14 cellular contexts compared by ENCODE assay signal in genomic region chr15:90375071-90375470, GRCh38. TPM values are rescaled to one million over a fixed set of nuclear protein-coding genes. Genes with fewer than 3 reads are reported as not detected.
DNase-seq lines count a peak whose midpoint lies in the region; ATAC-seq, FAIRE-seq and TF ChIP-seq lines count a peak whose summit lies in the region.
"Had no signal": no experiment of that assay in that cellular context is flagged by ENCODE, and none has a peak within 500 bp of the region (broad histone marks: within the 10 kb centered on the region; RNA-seq: fewer than 3 reads in every experiment).

No MANE protein-coding gene starts in this region.

- no peaks in the 10 kb centered on the region for H3K9me1 ChIP-seq in IMR-90 (ENCODE audit: insufficient read depth, low read length)
- H3K9me1 ChIP-seq in K562 (ENCODE audit: control insufficient read depth, insufficient read depth, low read length): no peaks in the 10 kb centered on the region

- no peak for FAIRE-seq in K562 (lab: Jason Lieb, UNC)
- FAIRE-seq: A204.1, GM19239 had no signal

- no peak overlapping the region for H3K18ac ChIP-seq in IMR-90 (ENCODE audit: low read depth, low read length)

- H3K4me2 ChIP-seq in IMR-90 (ENCODE audit: low read depth, low read length) (no peak overlapping the region), K562 (ENCODE audit: insufficient read depth, low read length) (no peak overlapping the region)

- H3K27ac ChIP-seq in IMR-90 (ENCODE audit: insufficient read depth, low read length) (no peak overlapping the region), K562 (ENCODE audit: extremely low read depth, low read depth, low read length) (no peak overlapping the region), vagina (no peak overlapping the region)

- CTCF ChIA-PET in IMR-90 (lab: Yijun Ruan, JAX): no interaction called here
- CTCF ChIA-PET in K562 (lab: Yijun Ruan, JAX; ENCODE audit: low intra/inter-chr PET ratio): no interaction called here

- H4K20me1 ChIP-seq in IMR-90 (ENCODE audit: insufficient read depth, low read length) (no peaks in the 10 kb centered on the region), K562 (replicated peaks; ENCODE audit: control insufficient read depth, insufficient read depth, low read length) (no peaks in the 10 kb centered on the region)

- no peak overlapping the region for H2BK20ac ChIP-seq in IMR-90 (ENCODE audit: low read depth, low read length)

- peaks cover 22% of the 10 kb centered on the region for H3K4me1 Mint-ChIP-seq in activated T-cell treated with anti-CD3 and anti-CD28 coated beads, Interleukin-2, amount 50 U/mL, for 72 hours (ENCODE audit: low read depth)
- H3K4me1 Mint-ChIP-seq in activated T-cell treated with anti-CD3 and anti-CD28 coated beads, Interleukin-2, amount 50 U/mL, for 24 hours (ENCODE audit: low read depth): peaks cover 47% of the 10 kb centered on the region
- H3K4me1 Mint-ChIP-seq: H9 had no signal

- TF ChIP-seq EP300 in K562 (IDR thresholded peaks at IDR 0.05; ENCODE audit: low read length): no peak

- no peaks in the 10 kb centered on the region for H3K27me3 ChIP-seq in IMR-90 (ENCODE audit: control insufficient read depth, insufficient read depth, low read length)
- H3K27me3 ChIP-seq in K562 (ENCODE audit: control insufficient read depth in 2 of 2, insufficient read depth in 2 of 2, low read length in 2 of 2): no peaks in the 10 kb centered on the region
- no peaks in the 10 kb centered on the region for H3K27me3 ChIP-seq in vagina

- peaks cover 2 to 17% of the 10 kb centered on the region in 2 donors for H3K9me3 Mint-ChIP-seq in activated T-cell treated with anti-CD3 and anti-CD28 coated beads, Interleukin-2, amount 50 U/mL, for 72 hours
- H3K9me3 Mint-ChIP-seq in activated T-cell treated with anti-CD3 and anti-CD28 coated beads, Interleukin-2, amount 50 U/mL, for 24 hours: peaks cover 30% of the 10 kb centered on the region

- H4K8ac ChIP-seq in IMR-90 (ENCODE audit: low read depth in 2 of 2, low read length in 2 of 2): no peak overlapping the region

- H3K4me3 ChIP-seq in IMR-90 (ENCODE audit: insufficient read depth, low read depth, low read length) (no peak overlapping the region), K562 (no peak overlapping the region), vagina (no peak overlapping the region)

- no peak overlapping the region for H3K4ac ChIP-seq in IMR-90 (ENCODE audit: low read depth, low read length)

- H3K27ac Mint-ChIP-seq in activated T-cell treated with anti-CD3 and anti-CD28 coated beads, Interleukin-2, amount 50 U/mL, for 72 hours: peak overlapping the region; percentile 63
- no peak overlapping the region for H3K27ac Mint-ChIP-seq in activated T-cell treated with anti-CD3 and anti-CD28 coated beads, Interleukin-2, amount 50 U/mL, for 24 hours
- H3K27ac Mint-ChIP-seq: H9 had no signal

- H2BK120ac ChIP-seq in IMR-90 (ENCODE audit: low read depth, low read length): no peak overlapping the region

- H3K9me3 ChIP-seq in IMR-90 (ENCODE audit: control insufficient read depth, insufficient read depth, low read length): peaks cover 8% of the 10 kb centered on the region
- H3K9me3 ChIP-seq in K562 (replicated peaks; ENCODE audit: control insufficient read depth, insufficient read depth, low read depth, low read length): peaks cover 7% of the 10 kb centered on the region
- no peaks in the 10 kb centered on the region for H3K9me3 ChIP-seq in vagina

- no peak overlapping the region for H2BK5ac ChIP-seq in IMR-90 (ENCODE audit: low read depth, low read length, poor library complexity, severe bottlenecking)

- in situ Hi-C loops in IMR-90 (cut with MboI; ENCODE audit: low sequenced_read_pairs) (no loop called here), K562 (cut with MboI) (no loop called here)

- TF ChIP-seq CTCF in IMR-90 (conservative IDR thresholded peaks at IDR 0.05; ENCODE audit: low read depth, low read length) (no peak), K562 (IDR thresholded peaks at IDR 0.05 in 2 of 3, conservative IDR thresholded peaks at IDR 0.05 in 1 of 3; ENCODE audit: insufficient read depth in 2 of 3, low read depth in 1 of 3, low read length in 3 of 3) (no peak), vagina (IDR thresholded peaks at IDR 0.05) (no peak)

- no peaks in the 10 kb centered on the region for H3K79me1 ChIP-seq in IMR-90 (ENCODE audit: low read depth in 1 of 2, low read length in 2 of 2)

- H3K9ac ChIP-seq in IMR-90 (ENCODE audit: low read depth, low read length) (no peak overlapping the region), K562 (ENCODE audit: insufficient read depth in 1 of 2, low read depth in 2 of 2, low read length in 2 of 2) (no peak overlapping the region)

- TF ChIP-seq POLR2A in IMR-90 (IDR thresholded peaks at IDR 0.05; ENCODE audit: low read depth, low read length) (no peak), K562 (conservative IDR thresholded peaks at IDR 0.05) (no peak), vagina (IDR thresholded peaks at IDR 0.05) (no peak)

- no peak overlapping the region for H4K91ac ChIP-seq in IMR-90 (ENCODE audit: insufficient read depth, low read depth, low read length)

- peaks cover 25 to 30% of the 10 kb centered on the region in 2 donors for H3K36me3 Mint-ChIP-seq in activated T-cell treated with anti-CD3 and anti-CD28 coated beads, Interleukin-2, amount 50 U/mL, for 72 hours (ENCODE audit: insufficient read depth in 2 of 2)
- peaks cover 17% of the 10 kb centered on the region for H3K36me3 Mint-ChIP-seq in activated T-cell treated with anti-CD3 and anti-CD28 coated beads, Interleukin-2, amount 50 U/mL, for 24 hours (ENCODE audit: low read depth)
- H3K36me3 Mint-ChIP-seq: CD4-positive, CD25-positive, alpha-beta regulatory T cell had no signal

- BruUV-seq in IMR-90 (replicated peaks; lab: Mats Ljungman, UMichigan): no TSS peak
- BruUV-seq in K562 (replicated peaks; lab: Mats Ljungman, UMichigan): no TSS peak

- H3K4me3 Mint-ChIP-seq in activated T-cell treated with anti-CD3 and anti-CD28 coated beads, Interleukin-2, amount 50 U/mL, for 72 hours: no peak overlapping the region
- no peak overlapping the region for H3K4me3 Mint-ChIP-seq in activated T-cell treated with anti-CD3 and anti-CD28 coated beads, Interleukin-2, amount 50 U/mL, for 24 hours
- H3K4me3 Mint-ChIP-seq: H9 had no signal

- H3K23ac ChIP-seq in IMR-90 (ENCODE audit: low read depth, low read length): no peak overlapping the region

- H2AK5ac ChIP-seq in IMR-90 (ENCODE audit: low read depth, low read length): no peak overlapping the region

- intact Hi-C loops in IMR-90 (cut with micrococcal nuclease): no loop called here
- intact Hi-C loops in K562 (cut with micrococcal nuclease): no loop called here
- intact Hi-C loops in vagina (cut with DNase I): no loop called here
- intact Hi-C loops in posterior vena cava (cut with DNase I): no loop called here

- H3K36me3 ChIP-seq in IMR-90 (ENCODE audit: control insufficient read depth, insufficient read depth, low read length) (no peaks in the 10 kb centered on the region), K562 (ENCODE audit: control insufficient read depth, insufficient read depth, low read length) (no peaks in the 10 kb centered on the region), vagina (no peaks in the 10 kb centered on the region)

- no CpG with 5 or more reads among the region's 7 CpGs for WGBS in IMR-90 (ENCODE audit: extremely low coverage in 2 of 2, insufficient read length in 1 of 2), 2 experiments
- 53% methylated on average over 7 of the region's 7 CpGs for WGBS in K562 (ENCODE audit: insufficient coverage, low coverage, missing lambda C conversion rate)

- dilution Hi-C loops in IMR-90 (cut with HindIII; ENCODE audit: low sequenced_read_pairs, unreplicated experiment): no loop called here

- no peak for ATAC-seq in activated T-cell treated with anti-CD3 and anti-CD28 coated beads, Interleukin-2, amount 50 U/mL, for 72 hours (replicated peaks in 1 of 2)
- ATAC-seq in IMR-90 (ENCODE audit: low read depth) (no peak), K562 (no peak)

- H4K5ac ChIP-seq in IMR-90 (ENCODE audit: low read depth, low read length): no peak overlapping the region

- H3K56ac ChIP-seq in IMR-90 (ENCODE audit: extremely low read depth, insufficient read depth, low read length): no peak overlapping the region

- H3K4me1 ChIP-seq in IMR-90 (ENCODE audit: control insufficient read depth, insufficient read depth, low read length) (no peaks in the 10 kb centered on the region), K562 (replicated peaks in 1 of 2; ENCODE audit: control insufficient read depth in 2 of 2, insufficient read depth in 2 of 2, low read length in 2 of 2) (no peaks in the 10 kb centered on the region), vagina (peaks cover 4% of the 10 kb centered on the region)

- H3K79me2 ChIP-seq in K562 (ENCODE audit: control insufficient read depth, insufficient read depth, low read length): no peaks in the 10 kb centered on the region

- H3K27me3 Mint-ChIP-seq in activated T-cell treated with anti-CD3 and anti-CD28 coated beads, Interleukin-2, amount 50 U/mL, for 72 hours (ENCODE audit: low read depth): no peaks in the 10 kb centered on the region
- no peaks in the 10 kb centered on the region for H3K27me3 Mint-ChIP-seq in activated T-cell treated with anti-CD3 and anti-CD28 coated beads, Interleukin-2, amount 50 U/mL, for 24 hours

- H2BK15ac ChIP-seq in IMR-90 (ENCODE audit: low read depth, low read length): no peak overlapping the region

- H3K14ac ChIP-seq in IMR-90 (replicated peaks; ENCODE audit: low read depth, low read length): no peak overlapping the region

- TF ChIP-seq RAD21 in IMR-90 (IDR thresholded peaks at IDR 0.05; ENCODE audit: low read length) (no peak), K562 (CRISPR knock-in tag; conservative IDR thresholded peaks at IDR 0.05 in 1 of 2, IDR thresholded peaks at IDR 0.05 in 1 of 2) (no peak)

- DNase-seq in activated T-cell treated with anti-CD3 and anti-CD28 coated beads, Interleukin-2, amount 50 U/mL, for 72 hours: no peak
- no peak for DNase-seq in activated T-cell treated with anti-CD3 and anti-CD28 coated beads, Interleukin-2, amount 50 U/mL, for 24 hours
- DNase-seq in IMR-90 (no peak), K562 (ENCODE audit: extremely low read depth in 1 of 4, low spot score in 3 of 4) (no peak), superior temporal gyrus (ENCODE audit: extremely low spot score) (no peak), vagina (ENCODE audit: extremely low spot score in 2 of 2) (no peak), posterior vena cava (ENCODE audit: low spot score) (no peak)
- DNase-seq: CD4-positive, CD25-positive, alpha-beta regulatory T cell; DMS53; GF-D8; GOT3; H9 had no signal

- POLR2A ChIA-PET in IMR-90 (lab: Charles Lee; ENCODE audit: unreplicated experiment): no interaction called here
- POLR2A ChIA-PET in K562 (lab: Yijun Ruan, JAX): interaction anchor here (1.0 to 1.2 kb wide), 3 partner anchors 13 to 18 kb away, joined by 3 to 4 read pairs (median 4); partner anchors contain the start of gene IQGAP1

- no peak overlapping the region for H2AFZ ChIP-seq in IMR-90 (replicated peaks; ENCODE audit: low read length, poor library complexity)
- H2AFZ ChIP-seq in K562 (ENCODE audit: low read depth, low read length): no peak overlapping the region

- H2AK9ac ChIP-seq in IMR-90 (replicated peaks; ENCODE audit: low read depth, low read length, poor library complexity): no peak overlapping the region

RNA-seq across cellular contexts. Expression of gene IQGAP1, which starts 13.0 kb away (rescaled TPM):
- 100 to 1,000 TPM; 177 to 184 TPM for total RNA-seq in activated T-cell treated with anti-CD3 and anti-CD28 coated beads, Interleukin-2, amount 50 U/mL, for 72 hours
- total RNA-seq in IMR-90 (2012; rRNA removed) (207 and 246 TPM in 2 replicates), K562 (2014; rRNA removed) (67.1 and 76.0 TPM in 2 replicates), K562 (2014; rRNA removed; fragmentation: Illumina TruSeq; extraction: Trizol) (81.0 and 96.7 TPM in 2 replicates), K562 (2015; rRNA removed; fragmentation: Illumina TruSeq; extraction: Trizol) (143 and 150 TPM in 2 replicates), K562 (2021) (59.6 and 63.9 TPM in 2 replicates), vagina (261 TPM), posterior vena cava (100 to 1,000 TPM; 216 to 265 TPM)
- polyA plus RNA-seq in IMR-90 (2012; rRNA removed) (87.5 and 93.4 TPM in 2 replicates), K562 (2011; rRNA removed) (71.8 and 77.7 TPM in 2 replicates), K562 (2014; fragmentation: Illumina TruSeq; extraction: Trizol) (116 and 125 TPM in 2 replicates), K562 (2014; fragmentation: Nextera tagmentation; extraction: Ambion mirVana) (10 to 100 TPM; 37.6 to 38.7 TPM), K562 (2014; rRNA removed) (68.7 and 79.2 TPM in 2 replicates)
- 9.1 and 14.9 TPM in 2 replicates for polyA plus RNA-seq in IMR-90 (2012; cell fraction: cytosol; rRNA removed)
- polyA plus RNA-seq in IMR-90 (2012; cell fraction: nucleus; rRNA removed; ENCODE audit: low replicate concordance): 41.3 and 240 TPM in 2 replicates
- total RNA-seq in K562 (2011; cell fraction: chromatin; rRNA removed; ENCODE audit: low replicate concordance): 115 and 218 TPM in 2 replicates
- 41.1 and 55.2 TPM in 2 replicates for total RNA-seq in K562 (2011; cell fraction: nucleolus; rRNA removed)
- 77.8 and 117 TPM in 2 replicates for total RNA-seq in K562 (2011; cell fraction: nucleoplasm; rRNA removed)
- polyA plus RNA-seq in K562 (2011; cell fraction: cytosol; rRNA removed): 29.0 and 29.2 TPM in 2 replicates
- polyA plus RNA-seq in K562 (2011; cell fraction: nucleus; rRNA removed): 69.9 and 288 TPM in 2 replicates
- 56.8 and 73.8 TPM in 2 replicates for polyA plus RNA-seq in K562 (2012)
- 235 and 252 TPM in 2 replicates for polyA minus RNA-seq in K562 (2011; rRNA and poly(A)+ RNA removed)
- polyA minus RNA-seq in K562 (2011; cell fraction: cytosol; rRNA and poly(A)+ RNA removed): 46.9 and 64.3 TPM in 2 replicates
- polyA minus RNA-seq in K562 (2011; cell fraction: nucleus; rRNA and poly(A)+ RNA removed): 69.3 and 393 TPM in 2 replicates

RNA-seq across cellular contexts. Expression of gene ZNF774, which starts 23.0 kb away (rescaled TPM):
- 1 to 10 TPM in 1 of 2 donors, under 1 TPM in 1; 0.60 to 2.7 TPM for total RNA-seq in activated T-cell treated with anti-CD3 and anti-CD28 coated beads, Interleukin-2, amount 50 U/mL, for 72 hours
- total RNA-seq in IMR-90 (2012; rRNA removed): 1.1 TPM in 2 replicates
- 0.90 and 0.91 TPM in 2 replicates for polyA plus RNA-seq in IMR-90 (2012; rRNA removed)
- polyA plus RNA-seq in IMR-90 (2012; cell fraction: cytosol; rRNA removed): 0.42 and 0.88 TPM in 2 replicates
- polyA plus RNA-seq in IMR-90 (2012; cell fraction: nucleus; rRNA removed; ENCODE audit: low replicate concordance): 0.40 and 1.8 TPM in 2 replicates
- 9.0 and 9.3 TPM in 2 replicates for total RNA-seq in K562 (2011; cell fraction: chromatin; rRNA removed; ENCODE audit: low replicate concordance)
- 4.6 and 5.3 TPM in 2 replicates for total RNA-seq in K562 (2011; cell fraction: nucleolus; rRNA removed)
- 5.6 and 9.1 TPM in 2 replicates for total RNA-seq in K562 (2011; cell fraction: nucleoplasm; rRNA removed)
- total RNA-seq in K562 (2014; rRNA removed): 1.00 and 1.6 TPM in 2 replicates
- total RNA-seq in K562 (2014; rRNA removed; fragmentation: Illumina TruSeq; extraction: Trizol): 0.95 and 1.9 TPM in 2 replicates
- total RNA-seq in K562 (2015; rRNA removed; fragmentation: Illumina TruSeq; extraction: Trizol): 1.2 TPM in 2 replicates
- 1.2 and 3.0 TPM in 2 replicates for total RNA-seq in K562 (2021)
- polyA plus RNA-seq in K562 (2011; rRNA removed): 1.5 and 1.6 TPM in 2 replicates
- 0.97 and 1.7 TPM in 2 replicates for polyA plus RNA-seq in K562 (2011; cell fraction: cytosol; rRNA removed)
- 3.0 and 3.2 TPM in 2 replicates for polyA plus RNA-seq in K562 (2011; cell fraction: nucleus; rRNA removed)
- 1.1 and 1.3 TPM in 2 replicates for polyA plus RNA-seq in K562 (2012)
- 1.7 and 3.9 TPM in 2 replicates for polyA plus RNA-seq in K562 (2014; fragmentation: Illumina TruSeq; extraction: Trizol)
- polyA plus RNA-seq in K562 (2014; fragmentation: Nextera tagmentation; extraction: Ambion mirVana): under 1 TPM; 0.32 to 0.34 TPM
- 1.7 and 2.0 TPM in 2 replicates for polyA plus RNA-seq in K562 (2014; rRNA removed)
- 2.9 and 3.1 TPM in 2 replicates for polyA minus RNA-seq in K562 (2011; rRNA and poly(A)+ RNA removed)
- polyA minus RNA-seq in K562 (2011; cell fraction: cytosol; rRNA and poly(A)+ RNA removed): 0.38 and 5.4 TPM in 2 replicates
- polyA minus RNA-seq in K562 (2011; cell fraction: nucleus; rRNA and poly(A)+ RNA removed): 2.4 and 3.6 TPM in 2 replicates
- total RNA-seq in vagina: 8.3 TPM
- total RNA-seq in posterior vena cava: 1 to 10 TPM; 3.5 to 4.0 TPM
- total RNA-seq: CD4-positive, CD25-positive, alpha-beta regulatory T cell had no signal
- polyA plus RNA-seq: CD4-positive, CD25-positive, alpha-beta regulatory T cell had no signal
